In genomic region chr6:73286752-73287151, GRCh38 we compare ENCODE assay signal across 2 cellular contexts.
TF ChIP-seq lines count a peak whose summit lies in the region.

No MANE protein-coding gene starts in this region.

TF ChIP-seq in HepG2, 621 proteins besides CTCF, POLR2A, EP300 and RAD21:
- no peak for TF ChIP-seq IKZF1 (IDR thresholded peaks at IDR 0.05)
- no peak for TF ChIP-seq NFKB2 (CRISPR knock-in tag; IDR thresholded peaks at IDR 0.05; ENCODE audit: borderline replicate concordance)
- TF ChIP-seq PBX3 (CRISPR knock-in tag; IDR thresholded peaks at IDR 0.05; ENCODE audit: borderline replicate concordance), result no peak
- peak; percentile 84 for TF ChIP-seq ATF7 (IDR thresholded peaks at IDR 0.05)
- TF ChIP-seq ATF7 (CRISPR knock-in tag; IDR thresholded peaks at IDR 0.05), result no peak
- no peak for TF ChIP-seq ZNF317 (CRISPR knock-in tag; IDR thresholded peaks at IDR 0.05)
- no peak for TF ChIP-seq NR2C2 (CRISPR knock-in tag; IDR thresholded peaks at IDR 0.05; ENCODE audit: borderline replicate concordance)
- no peak for TF ChIP-seq ZNF775 (CRISPR knock-in tag; IDR thresholded peaks at IDR 0.05; ENCODE audit: borderline replicate concordance)
- no peak for TF ChIP-seq ZNF18 (CRISPR knock-in tag; IDR thresholded peaks at IDR 0.05; ENCODE audit: insufficient replicate concordance)
- no peak for TF ChIP-seq ETS1 (CRISPR knock-in tag; IDR thresholded peaks at IDR 0.05)
- TF ChIP-seq ZNF543 (CRISPR knock-in tag; IDR thresholded peaks at IDR 0.05), result no peak
- no peak for TF ChIP-seq BRF2 (CRISPR knock-in tag; IDR thresholded peaks at IDR 0.05)
- TF ChIP-seq ZNF432 (CRISPR knock-in tag; IDR thresholded peaks at IDR 0.05; ENCODE audit: borderline replicate concordance), result no peak
- no peak for TF ChIP-seq ZNF160 (CRISPR knock-in tag; IDR thresholded peaks at IDR 0.05)
- no peak for TF ChIP-seq ZNF607 (CRISPR knock-in tag; IDR thresholded peaks at IDR 0.05; ENCODE audit: borderline replicate concordance)
- TF ChIP-seq ZBTB14 (CRISPR knock-in tag; IDR thresholded peaks at IDR 0.05), result no peak
- 0 out of 2 replicates have a peak, but pooled peaks have one; percentile 12 for TF ChIP-seq CEBPG (CRISPR knock-in tag; IDR thresholded peaks at IDR 0.05)
- no peak for TF ChIP-seq GABPB1 (CRISPR knock-in tag; IDR thresholded peaks at IDR 0.05)
- no peak for TF ChIP-seq CCAR2 (optimal IDR thresholded peaks at IDR 0.05; ENCODE audit: low read depth, low read length)
- TF ChIP-seq KLF16 (CRISPR knock-in tag; IDR thresholded peaks at IDR 0.05), result no peak
- no peak for TF ChIP-seq ATF3 (CRISPR knock-in tag; IDR thresholded peaks at IDR 0.05)
- peak; percentile 73; the same call in 1 of the 2 replicates for TF ChIP-seq CEBPB (IDR thresholded peaks at IDR 0.05; ENCODE audit: borderline replicate concordance, low read depth, low read length)

TF ChIP-seq in H1, 55 proteins besides CTCF, POLR2A, EP300 and RAD21:
- TF ChIP-seq FOSL1 (IDR thresholded peaks at IDR 0.05; ENCODE audit: insufficient read depth, low read depth, low read length) (no peak), CEBPB (IDR thresholded peaks at IDR 0.05; ENCODE audit: low read depth, low read length) (peak; percentile 68)
